Comparison of ENCODE assay signal across 16 cellular contexts in the genomic region with DNA sequence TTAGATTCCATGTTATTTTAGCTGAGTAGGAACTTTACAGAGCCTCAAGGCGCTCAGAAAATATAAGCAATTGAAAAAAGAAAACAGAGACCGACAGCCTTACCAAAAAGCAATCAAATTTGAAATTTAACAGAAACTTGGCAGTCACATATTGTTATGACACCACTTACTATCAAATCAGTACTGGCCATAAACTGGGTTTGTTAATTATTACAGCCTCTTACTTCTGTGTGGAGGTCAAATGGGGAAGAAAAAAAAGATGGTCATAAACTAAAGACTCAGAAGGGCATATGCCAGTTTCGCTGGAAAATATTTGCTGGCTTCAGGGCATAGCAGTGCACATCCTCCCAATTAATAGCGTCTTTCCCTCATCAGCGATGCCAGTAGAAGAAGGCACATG.
"Had no signal": no experiment of that assay in that cellular context is flagged by ENCODE, and none has a peak within 500 bp of the region (broad histone marks: within the 10 kb centered on the region; RNA-seq: fewer than 3 reads in every experiment).

No MANE protein-coding gene starts in this region.

- H3K9ac ChIP-seq: neural progenitor cell, parathyroid adenoma had no signal

- H3K36me3 ChIP-seq: gastrocnemius medialis, neural progenitor cell, prostate gland, tibial nerve had no signal

- ATAC-seq: gastrocnemius medialis; left ventricle myocardium superior; natural killer cell treated with Interleukin-12 subunit alpha and Interleukin-12 subunit beta and Interleukin-15 and Interleukin-18, amount 100 ng/mL, for 72 hours; sciatic nerve; stimulated activated naive B cell treated with anti-CD40 and anti-IgM and Interleukin-4, amounts not matched to agents 10 μg/mL and 1 μg/mL and 100 μg/mL, for 72 hours; stimulated activated naive CD8-positive, alpha-beta T cell treated with anti-CD3 and anti-CD28 coated beads, Interleukin-15, amount 100 ng/mL, for 72 hours had no signal

- H3K4me1 ChIP-seq: gastrocnemius medialis, neural progenitor cell, parathyroid adenoma, prostate gland, testis, tibial nerve had no signal

- H3K9me3 ChIP-seq: gastrocnemius medialis, prostate gland, testis, tibial nerve had no signal

- H3K27ac ChIP-seq: gastrocnemius medialis, neural progenitor cell, parathyroid adenoma, prostate gland, testis, tibial nerve had no signal

- DNase-seq: gastrocnemius medialis; islet precursor cell; left ventricle myocardium superior; nucleus accumbens; retina; stimulated activated CD4-positive, alpha-beta T cell treated with anti-CD3 and anti-CD28 coated beads, Interleukin-2, amount 100 ng/mL, for 24 hours; stimulated activated CD4-positive, alpha-beta T cell treated with anti-CD3 and anti-CD28 coated beads, Interleukin-4, amount 100 ng/mL, for 4 hours; stimulated activated naive B cell treated with anti-CD40 and anti-IgM and Interleukin-4, amounts not matched to agents 10 μg/mL and 1 μg/mL and 100 μg/mL, for 72 hours; stimulated activated naive CD8-positive, alpha-beta T cell treated with anti-CD3 and anti-CD28 coated beads, Interleukin-15, amount 100 ng/mL, for 72 hours; testis had no signal

- H3K4me3 ChIP-seq: gastrocnemius medialis, neural progenitor cell, prostate gland, testis, tibial nerve had no signal

- H3K27me3 ChIP-seq: gastrocnemius medialis, neural progenitor cell, testis, tibial nerve had no signal
